Comparison of ENCODE assay signal across 30 cellular contexts in the genomic region with DNA sequence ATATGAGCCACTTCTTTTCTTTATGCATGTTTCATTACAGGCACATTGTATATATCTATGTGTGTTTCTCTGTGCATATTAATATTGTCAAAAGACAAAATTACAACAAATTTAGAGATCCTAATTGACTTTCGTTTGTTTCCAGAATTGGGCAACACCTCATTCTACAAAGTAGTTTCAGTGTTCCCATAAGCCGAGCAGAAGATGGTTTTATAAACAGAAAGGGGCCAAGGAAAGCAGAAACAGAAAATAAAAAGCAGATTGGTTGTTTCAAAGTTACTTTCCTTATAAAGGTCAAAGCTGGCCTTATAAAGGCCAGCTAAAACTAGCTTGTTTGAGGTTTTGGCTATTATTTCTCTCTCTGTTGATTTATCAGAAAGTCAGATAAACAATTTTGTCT.
DNase-seq lines count a peak whose midpoint lies in the region; ATAC-seq, FAIRE-seq and TF ChIP-seq lines count a peak whose summit lies in the region.
"Had no signal": no experiment of that assay in that cellular context is flagged by ENCODE, and none has a peak within 500 bp of the region (broad histone marks: within the 10 kb centered on the region; RNA-seq: fewer than 3 reads in every experiment).

No MANE protein-coding gene starts in this region.

- H3K4me1 ChIP-seq in IMR-90 (ENCODE audit: control insufficient read depth, insufficient read depth, low read length) (peaks cover 8% of the 10 kb centered on the region), mesenchymal stem cell (ENCODE audit: control insufficient read depth, insufficient read depth, low read depth, low read length) (peaks cover 8% of the 10 kb centered on the region), thyroid gland (peaks cover 39 to 44% of the 10 kb centered on the region in 2 donors)

- TF ChIP-seq RAD21 in IMR-90 (IDR thresholded peaks at IDR 0.05; ENCODE audit: low read length): no peak

- H3K9ac ChIP-seq in IMR-90 (ENCODE audit: low read depth, low read length) (no peak overlapping the region), mesenchymal stem cell (ENCODE audit: low read length) (peak overlapping the region; percentile 58)
- H3K9ac ChIP-seq: BLaER1 treated with 17β-estradiol and CSF1 and Interleukin-3, amounts not matched to agents 10 nM and 100 nM; KMS-11 had no signal

- H3K56ac ChIP-seq in IMR-90 (ENCODE audit: extremely low read depth, insufficient read depth, low read length): no peak overlapping the region

- POLR2A ChIA-PET in IMR-90 (lab: Charles Lee; ENCODE audit: unreplicated experiment): no interaction called here

- no peak for TF ChIP-seq CTCF in IMR-90 (conservative IDR thresholded peaks at IDR 0.05; ENCODE audit: low read depth, low read length)
- TF ChIP-seq CTCF in thyroid gland (IDR thresholded peaks at IDR 0.05): no peak

- no peak overlapping the region for H4K5ac ChIP-seq in IMR-90 (ENCODE audit: low read depth, low read length)

- no peak overlapping the region for H2BK120ac ChIP-seq in IMR-90 (ENCODE audit: low read depth, low read length)
- no peak overlapping the region for H2BK120ac ChIP-seq in mesenchymal stem cell (ENCODE audit: low read depth, low read length)

- H2AFZ ChIP-seq in IMR-90 (replicated peaks; ENCODE audit: low read length, poor library complexity): no peak overlapping the region
- no peak overlapping the region for H2AFZ ChIP-seq in mesenchymal stem cell (ENCODE audit: low read depth, low read length)

- no peak overlapping the region for H4K8ac ChIP-seq in IMR-90 (ENCODE audit: low read depth in 2 of 2, low read length in 2 of 2)
- no peak overlapping the region for H4K8ac ChIP-seq in mesenchymal stem cell (ENCODE audit: low read length)

- H3K27ac ChIP-seq in IMR-90 (ENCODE audit: insufficient read depth, low read length) (peak overlapping the region; percentile 79; the same call in 1 of the 2 replicates), mesenchymal stem cell (ENCODE audit: low read length, poor library complexity, severe bottlenecking) (no peak overlapping the region), thyroid gland (peak overlapping the region; percentile 43 to 82 (median 68))
- H3K27ac ChIP-seq: BLaER1 treated with 17β-estradiol and CSF1 and Interleukin-3, amounts not matched to agents 10 nM and 100 nM; KMS-11; neutrophil had no signal

- no peak overlapping the region for H2AK9ac ChIP-seq in IMR-90 (replicated peaks; ENCODE audit: low read depth, low read length, poor library complexity)

- H3K9me3 ChIP-seq in IMR-90 (ENCODE audit: control insufficient read depth, insufficient read depth, low read length) (no peaks in the 10 kb centered on the region), mesenchymal stem cell (ENCODE audit: control insufficient read depth, low read length) (no peaks in the 10 kb centered on the region), thyroid gland (no peaks in the 10 kb centered on the region)
- H3K9me3 ChIP-seq: neutrophil had no signal

- no peaks in the 10 kb centered on the region; the same call in 1 of the 2 replicates for H3K9me1 ChIP-seq in IMR-90 (ENCODE audit: insufficient read depth, low read length)

- H4K20me1 ChIP-seq in IMR-90 (ENCODE audit: insufficient read depth, low read length): no peaks in the 10 kb centered on the region
- H4K20me1 ChIP-seq: BLaER1 treated with 17β-estradiol and CSF1 and Interleukin-3, amounts not matched to agents 10 nM and 100 nM had no signal

- WGBS in IMR-90 (ENCODE audit: extremely low coverage in 2 of 2, insufficient read length in 1 of 2), 2 experiments: no CpG with 5 or more reads among the region's 2 CpGs
- WGBS in mesenchymal stem cell: 33% methylated on average over 1 of the region's 2 CpGs
- WGBS in thyroid gland, 2 donors: 31 to 33% methylated on average over 2 of the region's 2 CpGs

- H3K14ac ChIP-seq in IMR-90 (replicated peaks; ENCODE audit: low read depth, low read length) (no peak overlapping the region), mesenchymal stem cell (ENCODE audit: low read length in 2 of 2) (no peak overlapping the region)

- H3K36me3 ChIP-seq in IMR-90 (ENCODE audit: control insufficient read depth, insufficient read depth, low read length) (no peaks in the 10 kb centered on the region), mesenchymal stem cell (ENCODE audit: control insufficient read depth in 1 of 2, insufficient read depth in 2 of 2, low read depth in 1 of 2, low read length in 2 of 2) (no peaks in the 10 kb centered on the region), thyroid gland (no peaks in the 10 kb centered on the region)
- H3K36me3 ChIP-seq: BLaER1 treated with 17β-estradiol and CSF1 and Interleukin-3, amounts not matched to agents 10 nM and 100 nM; heart right ventricle; neutrophil had no signal

- ATAC-seq in IMR-90 (ENCODE audit: low read depth): peak; percentile 42
- ATAC-seq: activated T-cell treated with anti-CD3 and anti-CD28 coated beads, Interleukin-2, amount 50 U/mL, for 72 hours; heart right ventricle; Panc1; WTC11 had no signal

- CTCF ChIA-PET in IMR-90 (lab: Yijun Ruan, JAX): interaction anchor here (0.6 kb wide), 2 partner anchors 18 to 194 kb away, joined by 6 to 8 read pairs; no protein-coding TSS in a partner anchor

- H2AK5ac ChIP-seq in IMR-90 (ENCODE audit: low read depth, low read length) (no peak overlapping the region), mesenchymal stem cell (ENCODE audit: low read length, severe bottlenecking) (no peak overlapping the region)

- in situ Hi-C loops in IMR-90 (cut with MboI; ENCODE audit: low sequenced_read_pairs): no loop called here

- H2BK20ac ChIP-seq in IMR-90 (ENCODE audit: low read depth, low read length): no peak overlapping the region

- no TSS peak for BruUV-seq in IMR-90 (replicated peaks; lab: Mats Ljungman, UMichigan)

- H3K4me2 ChIP-seq in IMR-90 (ENCODE audit: low read depth, low read length): peak overlapping the region; percentile 10; the same call in 1 of the 2 replicates
- H3K4me2 ChIP-seq in mesenchymal stem cell (ENCODE audit: low read length, poor library complexity, severe bottlenecking): no peak overlapping the region
- H3K4me2 ChIP-seq: BLaER1 treated with 17β-estradiol and CSF1 and Interleukin-3, amounts not matched to agents 10 nM and 100 nM; KMS-11 had no signal

- H3K4ac ChIP-seq in IMR-90 (ENCODE audit: low read depth, low read length) (no peak overlapping the region), mesenchymal stem cell (ENCODE audit: low read depth in 1 of 2, low read length in 2 of 2) (no peak overlapping the region)

- H4K91ac ChIP-seq in IMR-90 (ENCODE audit: insufficient read depth, low read depth, low read length) (no peak overlapping the region), mesenchymal stem cell (ENCODE audit: low read length) (no peak overlapping the region)

- intact Hi-C loops in IMR-90 (cut with micrococcal nuclease) (no loop called here), thyroid gland (cut with DNase I) (no loop called here)

- H2BK12ac ChIP-seq in mesenchymal stem cell (ENCODE audit: low read length in 2 of 2): no peak overlapping the region

- H3K79me1 ChIP-seq in IMR-90 (ENCODE audit: low read depth in 1 of 2, low read length in 2 of 2): no peaks in the 10 kb centered on the region
- H3K79me1 ChIP-seq in mesenchymal stem cell (replicated peaks; ENCODE audit: low read length, poor library complexity, severe bottlenecking): no peaks in the 10 kb centered on the region

- H2BK15ac ChIP-seq in IMR-90 (ENCODE audit: low read depth, low read length): no peak overlapping the region
- H2BK15ac ChIP-seq in mesenchymal stem cell (ENCODE audit: low read depth, poor library complexity, severe bottlenecking): no peak overlapping the region

- H3K4me3 ChIP-seq in IMR-90 (ENCODE audit: insufficient read depth, low read depth, low read length) (no peak overlapping the region), mesenchymal stem cell (ENCODE audit: insufficient read depth in 1 of 2, low read depth in 1 of 2, low read length in 2 of 2) (no peak overlapping the region), thyroid gland (replicated peaks in 1 of 3) (no peak overlapping the region)
- H3K4me3 ChIP-seq: BLaER1 treated with 17β-estradiol and CSF1 and Interleukin-3, amounts not matched to agents 10 nM and 100 nM; heart right ventricle had no signal

- no peaks in the 10 kb centered on the region for H3K27me3 ChIP-seq in IMR-90 (ENCODE audit: control insufficient read depth, insufficient read depth, low read length)
- H3K27me3 ChIP-seq in mesenchymal stem cell (ENCODE audit: control insufficient read depth in 1 of 2, insufficient read depth in 1 of 2, low read length in 2 of 2): no peaks in the 10 kb centered on the region
- no peaks in the 10 kb centered on the region for H3K27me3 ChIP-seq in thyroid gland
- H3K27me3 ChIP-seq: BLaER1 treated with 17β-estradiol and CSF1 and Interleukin-3, amounts not matched to agents 10 nM and 100 nM; heart right ventricle; neutrophil had no signal

- H2BK5ac ChIP-seq in IMR-90 (ENCODE audit: low read depth, low read length, poor library complexity, severe bottlenecking) (peak overlapping the region; percentile 13), mesenchymal stem cell (ENCODE audit: low read depth, low read length, poor library complexity, severe bottlenecking) (no peak overlapping the region)

- no peak overlapping the region for H3K23ac ChIP-seq in IMR-90 (ENCODE audit: low read depth, low read length)
- no peak overlapping the region for H3K23ac ChIP-seq in mesenchymal stem cell (ENCODE audit: low read length in 2 of 2)

- TF ChIP-seq POLR2A in IMR-90 (IDR thresholded peaks at IDR 0.05; ENCODE audit: low read depth, low read length) (no peak), thyroid gland (IDR thresholded peaks at IDR 0.05) (no peak)

- no peak overlapping the region for H3K18ac ChIP-seq in IMR-90 (ENCODE audit: low read depth, low read length)
- H3K18ac ChIP-seq in mesenchymal stem cell (ENCODE audit: low read depth in 1 of 2, low read length in 2 of 2): no peak overlapping the region

- DNase-seq in IMR-90 (peak; percentile 30), mesenchymal stem cell (peak; percentile 71), thyroid gland (no peak), activated gamma-delta T cell (lab: John Stamatoyannopoulos, UW) (no peak), GF-D8 (lab: John Stamatoyannopoulos, UW) (no peak)
- no peak for DNase-seq in activated effector memory CD4-positive, alpha-beta T cell treated with anti-CD3 and anti-CD28 coated beads, Interleukin-2, amount 50 U/mL, for 16 hours
- DNase-seq: activated naive CD4-positive, alpha-beta T cell treated with anti-CD3 and anti-CD28 coated beads, Interleukin-2, amount 10 ng/mL, durations not matched to agents 7 days and 5 days; activated T-cell treated with anti-CD3 and anti-CD28 coated beads, Interleukin-2, amount 50 U/mL, for 72 hours; amygdala; DMS79; heart right ventricle; mesendoderm; MM.1S; naive B cell; NCI-H2029 treated with DMSO at 0.1 percent for 48 hours; NCI-H69; SHP77 treated with DMSO at 0.1 percent for 48 hours; stimulated activated CD4-positive, alpha-beta T cell treated with anti-CD3 and anti-CD28 coated beads, Interleukin-15, amount 100 ng/mL, for 24 hours; stimulated activated naive CD4-positive, alpha-beta T cell treated with Interleukin-2 at 50 U/mL for 16 hours; SW 1271; T1000; trophoblast cell had no signal

- FAIRE-seq in endometrium (lab: Jason Lieb, UNC): peak; percentile 83
- FAIRE-seq: endothelial cell of umbilical vein, GM18507 had no signal

- dilution Hi-C loops in IMR-90 (cut with HindIII; ENCODE audit: low sequenced_read_pairs, unreplicated experiment): no loop called here

TF ChIP-seq in IMR-90, 13 proteins besides CTCF, POLR2A, EP300 and RAD21 (continues in another document):
- TF ChIP-seq BHLHE40 (IDR thresholded peaks at IDR 0.05; ENCODE audit: low read depth, low read length): no peak

Comparison
In these comparisons a context has a peak if more than half of its experiments do, and no peak if none do; other contexts are left out.
1. DNase-seq: peak in IMR-90 (single experiment) and mesenchymal stem cell (single experiment); none in thyroid gland (0 of 2), activated effector memory CD4-positive, alpha-beta T cell treated with anti-CD3 and anti-CD28 coated beads, Interleukin-2, amount 50 U/mL, for 16 hours (single experiment), activated gamma-delta T cell (single experiment) and GF-D8 (single experiment).